ENCODE assay signal across 17 cellular contexts in genomic region chr2:228401065-228401912, GRCh38.
DNase-seq lines count a peak whose midpoint lies in the region; ATAC-seq and TF ChIP-seq lines count a peak whose summit lies in the region.
"Had no signal": no experiment of that assay in that cellular context is flagged by ENCODE, and none has a peak within 500 bp of the region (broad histone marks: within the 10 kb centered on the region; RNA-seq: fewer than 3 reads in every experiment).

No MANE protein-coding gene starts in this region.

- TF ChIP-seq POLR2A in breast epithelium (IDR thresholded peaks at IDR 0.05), result no peak

- no TSS peak for BruUV-seq in MCF 10A (replicated peaks; lab: Mats Ljungman, UMichigan)

- DNase-seq in MCF 10A (ENCODE audit: unreplicated experiment) (peak; percentile 31), breast epithelium (ENCODE audit: low spot score in 2 of 2) (no peak), SKM-1 treated with dmso at 0.1 percent for 144 hours (lab: John Stamatoyannopoulos, UW; ENCODE audit: unreplicated experiment) (peak; percentile 20), putamen (ENCODE audit: low spot score) (no peak), anterior cingulate cortex (lab: John Stamatoyannopoulos, UW) (no peak), medulla oblongata (ENCODE audit: extremely low spot score) (no peak)
- DNase-seq: activated naive CD8-positive, alpha-beta T cell treated with anti-CD3 and anti-CD28 coated beads, Interleukin-2, amount 10 ng/mL, durations not matched to agents 7 days and 5 days; DND-41; left colon; NCI-H1694 treated with DMSO at 0.1 percent for 48 hours; small intestine; T-helper 9 cell; tibial artery had no signal

- no peak overlapping the region for H3K27ac ChIP-seq in breast epithelium
- H3K27ac ChIP-seq: neural progenitor cell, tibial artery had no signal

- no peaks in the 10 kb centered on the region for H3K4me1 ChIP-seq in breast epithelium
- H3K4me1 ChIP-seq: neural progenitor cell, tibial artery had no signal

- intact Hi-C loops in MCF 10A (cut with micrococcal nuclease) (loop anchor here (1.0 kb wide), 1 partner anchor 257 kb away; no protein-coding TSS in a partner anchor), breast epithelium (cut with DNase I; ENCODE audit: low total_unique reads) (no loop called here)

- no peaks in the 10 kb centered on the region for H3K4me1 Mint-ChIP-seq in MCF 10A (ENCODE audit: insufficient read depth, unreplicated experiment)
- H3K4me1 Mint-ChIP-seq: activated naive CD8-positive, alpha-beta T cell treated with anti-CD3 and anti-CD28 coated beads, Interleukin-2, amount 10 ng/mL, durations not matched to agents 7 days and 5 days had no signal

- peak; percentile 71 for ATAC-seq in HG03460 (IDR thresholded peaks at IDR 0.05; ENCODE audit: unreplicated experiment)
- ATAC-seq in GM21619 (IDR thresholded peaks at IDR 0.05; ENCODE audit: unreplicated experiment), result no peak
- ATAC-seq: left colon had no signal

- H3K9me3 Mint-ChIP-seq in MCF 10A (ENCODE audit: unreplicated experiment), result no peaks in the 10 kb centered on the region

- POLR2A ChIA-PET in MCF 10A (lab: Yijun Ruan, JAX), result no interaction called here

- peaks cover 6 to 15% of the 10 kb centered on the region in 2 donors for H3K9me3 ChIP-seq in breast epithelium

- no peak overlapping the region for H3K4me3 Mint-ChIP-seq in MCF 10A (ENCODE audit: unreplicated experiment)
- H3K4me3 Mint-ChIP-seq: activated naive CD8-positive, alpha-beta T cell treated with anti-CD3 and anti-CD28 coated beads, Interleukin-2, amount 10 ng/mL, durations not matched to agents 7 days and 5 days; dendritic cell treated with granulocyte-macrophage colony-stimulating factor and Interleukin-4, amounts not matched to agents 40 ng/mL and 50 ng/mL, for 4 days; neural progenitor cell had no signal

- H3K27ac Mint-ChIP-seq in MCF 10A (ENCODE audit: low read depth, unreplicated experiment), result no peak overlapping the region
- H3K27ac Mint-ChIP-seq: activated naive CD8-positive, alpha-beta T cell treated with anti-CD3 and anti-CD28 coated beads, Interleukin-2, amount 10 ng/mL, durations not matched to agents 7 days and 5 days; dendritic cell treated with granulocyte-macrophage colony-stimulating factor and Interleukin-4, amounts not matched to agents 40 ng/mL and 50 ng/mL, for 4 days; neural progenitor cell had no signal

- no peaks in the 10 kb centered on the region for H3K36me3 ChIP-seq in breast epithelium
- H3K36me3 ChIP-seq: neural progenitor cell, tibial artery had no signal

- no peaks in the 10 kb centered on the region for H3K36me3 Mint-ChIP-seq in MCF 10A (ENCODE audit: insufficient read depth, unreplicated experiment)
- H3K36me3 Mint-ChIP-seq: activated naive CD8-positive, alpha-beta T cell treated with anti-CD3 and anti-CD28 coated beads, Interleukin-2, amount 10 ng/mL, durations not matched to agents 7 days and 5 days; neural progenitor cell had no signal

- no peak overlapping the region for H3K4me3 ChIP-seq in breast epithelium
- H3K4me3 ChIP-seq: neural progenitor cell, tibial artery had no signal

- TF ChIP-seq CTCF in MCF 10A (IDR thresholded peaks at IDR 0.05; ENCODE audit: unreplicated experiment), result peak; percentile 15
- TF ChIP-seq CTCF in breast epithelium (IDR thresholded peaks at IDR 0.05), result no peak

- H3K27me3 ChIP-seq in breast epithelium, result no peaks in the 10 kb centered on the region
- H3K27me3 ChIP-seq: neural progenitor cell, tibial artery had no signal

- CTCF ChIA-PET in MCF 10A (lab: Yijun Ruan, JAX), result interaction anchor here (0.7 kb wide), 1 partner anchor 1162 kb away, joined by 3 read pairs; no protein-coding TSS in a partner anchor

- H3K27me3 Mint-ChIP-seq in MCF 10A (ENCODE audit: insufficient read depth, unreplicated experiment), result peaks cover 25% of the 10 kb centered on the region
- H3K27me3 Mint-ChIP-seq: activated naive CD8-positive, alpha-beta T cell treated with anti-CD3 and anti-CD28 coated beads, Interleukin-2, amount 10 ng/mL, durations not matched to agents 7 days and 5 days; dendritic cell treated with granulocyte-macrophage colony-stimulating factor and Interleukin-4, amounts not matched to agents 40 ng/mL and 50 ng/mL, for 4 days had no signal

Comparison
In these comparisons a context has a peak if more than half of its experiments do, and no peak if none do; other contexts are left out.
1. DNase-seq: peak in MCF 10A (single experiment) and SKM-1 treated with dmso at 0.1 percent for 144 hours (single experiment); none in breast epithelium (0 of 2), putamen (single experiment), anterior cingulate cortex (0 of 58) and medulla oblongata (single experiment).